1 cellular context compared by ENCODE assay signal in the genomic region with DNA sequence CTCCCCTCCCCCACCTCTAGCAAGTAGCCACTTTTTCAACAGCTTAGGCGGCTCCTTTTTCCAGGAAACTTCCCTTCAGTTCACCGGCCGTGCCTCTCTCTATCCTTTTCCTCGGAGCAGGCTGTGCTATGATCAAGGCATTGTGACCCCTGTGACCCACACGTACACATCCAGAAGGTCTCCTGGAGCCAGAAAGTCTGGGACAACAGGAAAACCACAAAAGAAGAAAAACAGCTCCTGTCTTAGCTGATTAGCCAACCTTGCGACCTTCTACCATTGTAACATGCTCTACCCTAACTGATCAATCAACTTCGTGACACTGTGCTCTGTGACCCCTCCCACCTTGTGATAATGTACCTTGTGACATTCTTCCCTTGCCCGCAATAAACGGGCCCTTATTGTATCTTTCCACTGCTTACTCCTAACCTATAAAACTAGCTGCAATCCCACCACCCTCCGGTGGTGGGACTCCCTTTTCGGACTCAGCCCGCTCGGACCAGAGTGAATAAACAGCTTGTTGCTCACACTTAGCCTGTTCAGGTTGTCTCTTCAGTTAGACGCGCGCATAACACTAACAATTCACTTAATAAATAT.
TF ChIP-seq lines count a peak whose summit lies in the region.

No MANE protein-coding gene starts in this region.

TF ChIP-seq in K562, 482 proteins besides CTCF, POLR2A, EP300 and RAD21 (continued from another document and continues in another):
- TF ChIP-seq, protein P1, sequence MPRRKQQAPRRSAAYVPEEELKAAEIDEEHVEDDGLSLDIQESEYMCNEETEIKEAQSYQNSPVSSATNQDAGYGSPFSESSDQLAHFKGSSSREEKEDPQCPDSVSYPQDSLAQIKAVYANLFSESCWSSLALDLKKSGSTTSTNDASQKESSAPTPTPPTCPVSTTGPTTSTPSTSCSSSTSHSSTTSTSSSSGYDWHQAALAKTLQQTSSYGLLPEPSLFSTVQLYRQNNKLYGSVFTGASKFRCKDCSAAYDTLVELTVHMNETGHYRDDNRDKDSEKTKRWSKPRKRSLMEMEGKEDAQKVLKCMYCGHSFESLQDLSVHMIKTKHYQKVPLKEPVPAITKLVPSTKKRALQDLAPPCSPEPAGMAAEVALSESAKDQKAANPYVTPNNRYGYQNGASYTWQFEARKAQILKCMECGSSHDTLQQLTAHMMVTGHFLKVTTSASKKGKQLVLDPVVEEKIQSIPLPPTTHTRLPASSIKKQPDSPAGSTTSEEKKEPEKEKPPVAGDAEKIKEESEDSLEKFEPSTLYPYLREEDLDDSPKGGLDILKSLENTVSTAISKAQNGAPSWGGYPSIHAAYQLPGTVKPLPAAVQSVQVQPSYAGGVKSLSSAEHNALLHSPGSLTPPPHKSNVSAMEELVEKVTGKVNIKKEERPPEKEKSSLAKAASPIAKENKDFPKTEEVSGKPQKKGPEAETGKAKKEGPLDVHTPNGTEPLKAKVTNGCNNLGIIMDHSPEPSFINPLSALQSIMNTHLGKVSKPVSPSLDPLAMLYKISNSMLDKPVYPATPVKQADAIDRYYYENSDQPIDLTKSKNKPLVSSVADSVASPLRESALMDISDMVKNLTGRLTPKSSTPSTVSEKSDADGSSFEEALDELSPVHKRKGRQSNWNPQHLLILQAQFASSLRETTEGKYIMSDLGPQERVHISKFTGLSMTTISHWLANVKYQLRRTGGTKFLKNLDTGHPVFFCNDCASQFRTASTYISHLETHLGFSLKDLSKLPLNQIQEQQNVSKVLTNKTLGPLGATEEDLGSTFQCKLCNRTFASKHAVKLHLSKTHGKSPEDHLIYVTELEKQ (CRISPR knock-in tag; IDR thresholded peaks at IDR 0.05): no peak
- TF ChIP-seq HMG20B (CRISPR knock-in tag; IDR thresholded peaks at IDR 0.05) (no peak), ZNF584 (CRISPR knock-in tag; IDR thresholded peaks at IDR 0.05; ENCODE audit: low read depth) (peak; percentile 88), MEIS2 (IDR thresholded peaks at IDR 0.05; ENCODE audit: partially characterized antibody) (peak; percentile 99), TOE1 (IDR thresholded peaks at IDR 0.05; ENCODE audit: borderline replicate concordance) (peak; percentile 89), TOE1 (CRISPR knock-in tag; IDR thresholded peaks at IDR 0.05; ENCODE audit: borderline replicate concordance, low read depth) (no peak), PTBP1 (IDR thresholded peaks at IDR 0.05; ENCODE audit: low read depth, low read length) (no peak), TBP (optimal IDR thresholded peaks at IDR 0.05; ENCODE audit: low read depth, low read length) (peak; percentile 65), DACH1 (IDR thresholded peaks at IDR 0.05; ENCODE audit: partially characterized antibody) (peak; percentile 53), CBX3 (IDR thresholded peaks at IDR 0.05; ENCODE audit: borderline replicate concordance in 1 of 2, low read length in 2 of 2) (peak in 1 of 2 experiments; percentile 85; a peak in 2 of 3 replicates), DMBX1 (CRISPR knock-in tag; IDR thresholded peaks at IDR 0.05; ENCODE audit: borderline replicate concordance) (no peak), NFRKB (IDR thresholded peaks at IDR 0.05; ENCODE audit: low read depth) (peak; percentile 53), GATAD2B (IDR thresholded peaks at IDR 0.05; ENCODE audit: borderline replicate concordance) (peak; percentile 90), ZNF253 (CRISPR knock-in tag; conservative IDR thresholded peaks at IDR 0.05) (no peak), ATF7 (IDR thresholded peaks at IDR 0.05) (peak; percentile 82), CBFA2T3 (IDR thresholded peaks at IDR 0.05) (peak; percentile 92), HLTF (IDR thresholded peaks at IDR 0.05) (no peak; the same call in 1 of the 2 replicates), CEBPB (tag; IDR thresholded peaks at IDR 0.05) (peak; percentile 89), SRSF7 (optimal IDR thresholded peaks at IDR 0.05; ENCODE audit: low read depth, low read length) (no peak), CBX5 (IDR thresholded peaks at IDR 0.05; ENCODE audit: borderline replicate concordance, low read depth) (no peak), NCOA4 (IDR thresholded peaks at IDR 0.05; ENCODE audit: partially characterized antibody) (no peak), MAFF (IDR thresholded peaks at IDR 0.05; ENCODE audit: low read length) (no peak), SRSF1 (IDR thresholded peaks at IDR 0.05; ENCODE audit: low read depth, low read length) (no peak), ZFX (CRISPR knock-in tag; IDR thresholded peaks at IDR 0.05) (peak; percentile 59; the same call in 1 of the 2 replicates), NBN (IDR thresholded peaks at IDR 0.05; ENCODE audit: low read depth) (peak; percentile 92), ADNP (tag; IDR thresholded peaks at IDR 0.05) (no peak), SREBF2 (CRISPR knock-in tag; IDR thresholded peaks at IDR 0.05) (no peak), GABPB1 (CRISPR knock-in tag; IDR thresholded peaks at IDR 0.05) (peak; percentile 53; the same call in 1 of the 2 replicates), ZNF239 (CRISPR knock-in tag; IDR thresholded peaks at IDR 0.05) (no peak)
- TF ChIP-seq, protein P2, sequence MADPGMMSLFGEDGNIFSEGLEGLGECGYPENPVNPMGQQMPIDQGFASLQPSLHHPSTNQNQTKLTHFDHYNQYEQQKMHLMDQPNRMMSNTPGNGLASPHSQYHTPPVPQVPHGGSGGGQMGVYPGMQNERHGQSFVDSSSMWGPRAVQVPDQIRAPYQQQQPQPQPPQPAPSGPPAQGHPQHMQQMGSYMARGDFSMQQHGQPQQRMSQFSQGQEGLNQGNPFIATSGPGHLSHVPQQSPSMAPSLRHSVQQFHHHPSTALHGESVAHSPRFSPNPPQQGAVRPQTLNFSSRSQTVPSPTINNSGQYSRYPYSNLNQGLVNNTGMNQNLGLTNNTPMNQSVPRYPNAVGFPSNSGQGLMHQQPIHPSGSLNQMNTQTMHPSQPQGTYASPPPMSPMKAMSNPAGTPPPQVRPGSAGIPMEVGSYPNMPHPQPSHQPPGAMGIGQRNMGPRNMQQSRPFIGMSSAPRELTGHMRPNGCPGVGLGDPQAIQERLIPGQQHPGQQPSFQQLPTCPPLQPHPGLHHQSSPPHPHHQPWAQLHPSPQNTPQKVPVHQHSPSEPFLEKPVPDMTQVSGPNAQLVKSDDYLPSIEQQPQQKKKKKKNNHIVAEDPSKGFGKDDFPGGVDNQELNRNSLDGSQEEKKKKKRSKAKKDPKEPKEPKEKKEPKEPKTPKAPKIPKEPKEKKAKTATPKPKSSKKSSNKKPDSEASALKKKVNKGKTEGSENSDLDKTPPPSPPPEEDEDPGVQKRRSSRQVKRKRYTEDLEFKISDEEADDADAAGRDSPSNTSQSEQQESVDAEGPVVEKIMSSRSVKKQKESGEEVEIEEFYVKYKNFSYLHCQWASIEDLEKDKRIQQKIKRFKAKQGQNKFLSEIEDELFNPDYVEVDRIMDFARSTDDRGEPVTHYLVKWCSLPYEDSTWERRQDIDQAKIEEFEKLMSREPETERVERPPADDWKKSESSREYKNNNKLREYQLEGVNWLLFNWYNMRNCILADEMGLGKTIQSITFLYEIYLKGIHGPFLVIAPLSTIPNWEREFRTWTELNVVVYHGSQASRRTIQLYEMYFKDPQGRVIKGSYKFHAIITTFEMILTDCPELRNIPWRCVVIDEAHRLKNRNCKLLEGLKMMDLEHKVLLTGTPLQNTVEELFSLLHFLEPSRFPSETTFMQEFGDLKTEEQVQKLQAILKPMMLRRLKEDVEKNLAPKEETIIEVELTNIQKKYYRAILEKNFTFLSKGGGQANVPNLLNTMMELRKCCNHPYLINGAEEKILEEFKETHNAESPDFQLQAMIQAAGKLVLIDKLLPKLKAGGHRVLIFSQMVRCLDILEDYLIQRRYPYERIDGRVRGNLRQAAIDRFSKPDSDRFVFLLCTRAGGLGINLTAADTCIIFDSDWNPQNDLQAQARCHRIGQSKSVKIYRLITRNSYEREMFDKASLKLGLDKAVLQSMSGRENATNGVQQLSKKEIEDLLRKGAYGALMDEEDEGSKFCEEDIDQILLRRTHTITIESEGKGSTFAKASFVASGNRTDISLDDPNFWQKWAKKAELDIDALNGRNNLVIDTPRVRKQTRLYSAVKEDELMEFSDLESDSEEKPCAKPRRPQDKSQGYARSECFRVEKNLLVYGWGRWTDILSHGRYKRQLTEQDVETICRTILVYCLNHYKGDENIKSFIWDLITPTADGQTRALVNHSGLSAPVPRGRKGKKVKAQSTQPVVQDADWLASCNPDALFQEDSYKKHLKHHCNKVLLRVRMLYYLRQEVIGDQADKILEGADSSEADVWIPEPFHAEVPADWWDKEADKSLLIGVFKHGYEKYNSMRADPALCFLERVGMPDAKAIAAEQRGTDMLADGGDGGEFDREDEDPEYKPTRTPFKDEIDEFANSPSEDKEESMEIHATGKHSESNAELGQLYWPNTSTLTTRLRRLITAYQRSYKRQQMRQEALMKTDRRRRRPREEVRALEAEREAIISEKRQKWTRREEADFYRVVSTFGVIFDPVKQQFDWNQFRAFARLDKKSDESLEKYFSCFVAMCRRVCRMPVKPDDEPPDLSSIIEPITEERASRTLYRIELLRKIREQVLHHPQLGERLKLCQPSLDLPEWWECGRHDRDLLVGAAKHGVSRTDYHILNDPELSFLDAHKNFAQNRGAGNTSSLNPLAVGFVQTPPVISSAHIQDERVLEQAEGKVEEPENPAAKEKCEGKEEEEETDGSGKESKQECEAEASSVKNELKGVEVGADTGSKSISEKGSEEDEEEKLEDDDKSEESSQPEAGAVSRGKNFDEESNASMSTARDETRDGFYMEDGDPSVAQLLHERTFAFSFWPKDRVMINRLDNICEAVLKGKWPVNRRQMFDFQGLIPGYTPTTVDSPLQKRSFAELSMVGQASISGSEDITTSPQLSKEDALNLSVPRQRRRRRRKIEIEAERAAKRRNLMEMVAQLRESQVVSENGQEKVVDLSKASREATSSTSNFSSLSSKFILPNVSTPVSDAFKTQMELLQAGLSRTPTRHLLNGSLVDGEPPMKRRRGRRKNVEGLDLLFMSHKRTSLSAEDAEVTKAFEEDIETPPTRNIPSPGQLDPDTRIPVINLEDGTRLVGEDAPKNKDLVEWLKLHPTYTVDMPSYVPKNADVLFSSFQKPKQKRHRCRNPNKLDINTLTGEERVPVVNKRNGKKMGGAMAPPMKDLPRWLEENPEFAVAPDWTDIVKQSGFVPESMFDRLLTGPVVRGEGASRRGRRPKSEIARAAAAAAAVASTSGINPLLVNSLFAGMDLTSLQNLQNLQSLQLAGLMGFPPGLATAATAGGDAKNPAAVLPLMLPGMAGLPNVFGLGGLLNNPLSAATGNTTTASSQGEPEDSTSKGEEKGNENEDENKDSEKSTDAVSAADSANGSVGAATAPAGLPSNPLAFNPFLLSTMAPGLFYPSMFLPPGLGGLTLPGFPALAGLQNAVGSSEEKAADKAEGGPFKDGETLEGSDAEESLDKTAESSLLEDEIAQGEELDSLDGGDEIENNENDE (IDR thresholded peaks at IDR 0.05; ENCODE audit: low read depth, low read length): no peak
- TF ChIP-seq, protein P3, sequence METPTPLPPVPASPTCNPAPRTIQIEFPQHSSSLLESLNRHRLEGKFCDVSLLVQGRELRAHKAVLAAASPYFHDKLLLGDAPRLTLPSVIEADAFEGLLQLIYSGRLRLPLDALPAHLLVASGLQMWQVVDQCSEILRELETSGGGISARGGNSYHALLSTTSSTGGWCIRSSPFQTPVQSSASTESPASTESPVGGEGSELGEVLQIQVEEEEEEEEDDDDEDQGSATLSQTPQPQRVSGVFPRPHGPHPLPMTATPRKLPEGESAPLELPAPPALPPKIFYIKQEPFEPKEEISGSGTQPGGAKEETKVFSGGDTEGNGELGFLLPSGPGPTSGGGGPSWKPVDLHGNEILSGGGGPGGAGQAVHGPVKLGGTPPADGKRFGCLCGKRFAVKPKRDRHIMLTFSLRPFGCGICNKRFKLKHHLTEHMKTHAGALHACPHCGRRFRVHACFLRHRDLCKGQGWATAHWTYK (CRISPR knock-in tag; IDR thresholded peaks at IDR 0.05): no peak
- TF ChIP-seq, protein P4, sequence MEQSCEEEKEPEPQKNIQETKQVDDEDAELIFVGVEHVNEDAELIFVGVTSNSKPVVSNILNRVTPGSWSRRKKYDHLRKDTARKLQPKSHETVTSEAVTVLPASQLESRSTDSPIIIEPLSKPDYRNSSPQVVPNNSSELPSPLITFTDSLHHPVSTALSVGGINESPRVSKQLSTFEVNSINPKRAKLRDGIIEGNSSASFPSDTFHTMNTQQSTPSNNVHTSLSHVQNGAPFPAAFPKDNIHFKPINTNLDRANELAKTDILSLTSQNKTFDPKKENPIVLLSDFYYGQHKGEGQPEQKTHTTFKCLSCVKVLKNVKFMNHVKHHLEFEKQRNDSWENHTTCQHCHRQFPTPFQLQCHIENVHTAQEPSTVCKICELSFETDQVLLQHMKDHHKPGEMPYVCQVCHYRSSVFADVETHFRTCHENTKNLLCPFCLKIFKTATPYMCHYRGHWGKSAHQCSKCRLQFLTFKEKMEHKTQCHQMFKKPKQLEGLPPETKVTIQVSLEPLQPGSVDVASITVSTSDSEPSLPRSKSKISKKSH (CRISPR knock-in tag; IDR thresholded peaks at IDR 0.05): no peak
- TF ChIP-seq, protein P5, sequence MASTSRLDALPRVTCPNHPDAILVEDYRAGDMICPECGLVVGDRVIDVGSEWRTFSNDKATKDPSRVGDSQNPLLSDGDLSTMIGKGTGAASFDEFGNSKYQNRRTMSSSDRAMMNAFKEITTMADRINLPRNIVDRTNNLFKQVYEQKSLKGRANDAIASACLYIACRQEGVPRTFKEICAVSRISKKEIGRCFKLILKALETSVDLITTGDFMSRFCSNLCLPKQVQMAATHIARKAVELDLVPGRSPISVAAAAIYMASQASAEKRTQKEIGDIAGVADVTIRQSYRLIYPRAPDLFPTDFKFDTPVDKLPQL (IDR thresholded peaks at IDR 0.05; ENCODE audit: extremely low read depth, insufficient read length): no peak
- TF ChIP-seq, protein P6, sequence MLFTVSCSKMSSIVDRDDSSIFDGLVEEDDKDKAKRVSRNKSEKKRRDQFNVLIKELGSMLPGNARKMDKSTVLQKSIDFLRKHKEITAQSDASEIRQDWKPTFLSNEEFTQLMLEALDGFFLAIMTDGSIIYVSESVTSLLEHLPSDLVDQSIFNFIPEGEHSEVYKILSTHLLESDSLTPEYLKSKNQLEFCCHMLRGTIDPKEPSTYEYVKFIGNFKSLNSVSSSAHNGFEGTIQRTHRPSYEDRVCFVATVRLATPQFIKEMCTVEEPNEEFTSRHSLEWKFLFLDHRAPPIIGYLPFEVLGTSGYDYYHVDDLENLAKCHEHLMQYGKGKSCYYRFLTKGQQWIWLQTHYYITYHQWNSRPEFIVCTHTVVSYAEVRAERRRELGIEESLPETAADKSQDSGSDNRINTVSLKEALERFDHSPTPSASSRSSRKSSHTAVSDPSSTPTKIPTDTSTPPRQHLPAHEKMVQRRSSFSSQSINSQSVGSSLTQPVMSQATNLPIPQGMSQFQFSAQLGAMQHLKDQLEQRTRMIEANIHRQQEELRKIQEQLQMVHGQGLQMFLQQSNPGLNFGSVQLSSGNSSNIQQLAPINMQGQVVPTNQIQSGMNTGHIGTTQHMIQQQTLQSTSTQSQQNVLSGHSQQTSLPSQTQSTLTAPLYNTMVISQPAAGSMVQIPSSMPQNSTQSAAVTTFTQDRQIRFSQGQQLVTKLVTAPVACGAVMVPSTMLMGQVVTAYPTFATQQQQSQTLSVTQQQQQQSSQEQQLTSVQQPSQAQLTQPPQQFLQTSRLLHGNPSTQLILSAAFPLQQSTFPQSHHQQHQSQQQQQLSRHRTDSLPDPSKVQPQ (CRISPR knock-in tag; IDR thresholded peaks at IDR 0.05; ENCODE audit: borderline replicate concordance): no peak
- TF ChIP-seq, protein P7, sequence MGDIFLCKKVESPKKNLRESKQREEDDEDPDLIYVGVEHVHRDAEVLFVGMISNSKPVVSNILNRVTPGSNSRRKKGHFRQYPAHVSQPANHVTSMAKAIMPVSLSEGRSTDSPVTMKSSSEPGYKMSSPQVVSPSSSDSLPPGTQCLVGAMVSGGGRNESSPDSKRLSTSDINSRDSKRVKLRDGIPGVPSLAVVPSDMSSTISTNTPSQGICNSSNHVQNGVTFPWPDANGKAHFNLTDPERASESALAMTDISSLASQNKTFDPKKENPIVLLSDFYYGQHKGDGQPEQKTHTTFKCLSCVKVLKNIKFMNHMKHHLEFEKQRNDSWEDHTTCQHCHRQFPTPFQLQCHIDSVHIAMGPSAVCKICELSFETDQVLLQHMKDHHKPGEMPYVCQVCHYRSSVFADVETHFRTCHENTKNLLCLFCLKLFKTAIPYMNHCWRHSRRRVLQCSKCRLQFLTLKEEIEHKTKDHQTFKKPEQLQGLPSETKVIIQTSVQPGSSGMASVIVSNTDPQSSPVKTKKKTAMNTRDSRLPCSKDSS (IDR thresholded peaks at IDR 0.05; ENCODE audit: low read depth, partially characterized antibody): no peak
